In genomic region chr1:32353886-32354570, GRCh38 we compare ENCODE assay signal across 12 cellular contexts. TPM values are rescaled to one million over a fixed set of nuclear protein-coding genes. Genes with fewer than 3 reads are reported as not detected.
DNase-seq lines count a peak whose midpoint lies in the region; ATAC-seq, FAIRE-seq and TF ChIP-seq lines count a peak whose summit lies in the region.
"Had no signal": no experiment of that assay in that cellular context is flagged by ENCODE, and none has a peak within 500 bp of the region (broad histone marks: within the 10 kb centered on the region; RNA-seq: fewer than 3 reads in every experiment).

No MANE protein-coding gene starts in this region.

- H3K79me2 ChIP-seq in K562 (ENCODE audit: control insufficient read depth, insufficient read depth, low read length) = peaks cover 12% of the 10 kb centered on the region; the same call in 2 of the 3 replicates

- no peak overlapping the region for H3K4me2 ChIP-seq in K562 (ENCODE audit: insufficient read depth, low read length)

- H3K27ac ChIP-seq in K562 (ENCODE audit: extremely low read depth, low read depth, low read length) (no peak overlapping the region), temporal lobe (ENCODE audit: low read depth, low read length) (peak overlapping the region; percentile 34)

- no peak for TF ChIP-seq EP300 in K562 (IDR thresholded peaks at IDR 0.05; ENCODE audit: low read length)

- no peak for TF ChIP-seq CTCF in K562 (IDR thresholded peaks at IDR 0.05 in 2 of 3, conservative IDR thresholded peaks at IDR 0.05 in 1 of 3; ENCODE audit: insufficient read depth in 2 of 3, low read depth in 1 of 3, low read length in 3 of 3)

- 0 out of 2 replicates have a peak, but pooled peaks cover 6% of the 10 kb centered on the region for H4K20me1 ChIP-seq in K562 (replicated peaks; ENCODE audit: control insufficient read depth, insufficient read depth, low read length)

- BruUV-seq in K562 (replicated peaks; lab: Mats Ljungman, UMichigan) = no TSS peak

- in situ Hi-C loops in K562 (cut with MboI) = no loop called here

- H3K4me3 ChIP-seq in K562 = no peak overlapping the region
- H3K4me3 ChIP-seq in iPS-15b (ENCODE audit: low read depth, low read length) = no peak overlapping the region

- DNase-seq in NCI-H82 (lab: John Stamatoyannopoulos, UW) = peak; percentile 27
- DNase-seq in NCI-H82 treated with DMSO at 0.1 percent for 48 hours (lab: John Stamatoyannopoulos, UW; ENCODE audit: unreplicated experiment) = no peak
- DNase-seq in K562 (ENCODE audit: extremely low read depth in 1 of 4, low spot score in 3 of 4) = peak in 1 of 4 experiments; percentile 52
- no peak for DNase-seq in SW 1271 (lab: John Stamatoyannopoulos, UW)
- no peak for DNase-seq in globus pallidus (ENCODE audit: low spot score)
- DNase-seq: activated CD4-positive, CD25-positive, alpha-beta regulatory T cell; NCI-H2171 had no signal

- H3K9ac ChIP-seq in K562 (ENCODE audit: insufficient read depth in 1 of 2, low read depth in 2 of 2, low read length in 2 of 2) = peak overlapping the region in 1 of 2 experiments; percentile 54; a peak in 2 of 4 replicates
- peak overlapping the region; percentile 32 for H3K9ac ChIP-seq in iPS-15b (ENCODE audit: low read depth, low read length)

- FAIRE-seq in K562 (lab: Jason Lieb, UNC) = no peak
- FAIRE-seq: A204.1 had no signal

- ATAC-seq in K562 (no peak), GM19467 (IDR thresholded peaks at IDR 0.05; ENCODE audit: unreplicated experiment) (no peak)

- POLR2A ChIA-PET in K562 (lab: Yijun Ruan, JAX) = interaction anchor here (0.6 to 3.8 kb wide), 5 partner anchors 9 to 22 kb away, joined by 4 to 36 read pairs (median 8); partner anchors contain the start of gene MARCKSL1

- no peak overlapping the region for H2AFZ ChIP-seq in K562 (ENCODE audit: low read depth, low read length)

- H3K4me1 ChIP-seq in K562 (replicated peaks in 1 of 2; ENCODE audit: control insufficient read depth in 2 of 2, insufficient read depth in 2 of 2, low read length in 2 of 2) (peaks cover 28 to 42% of the 10 kb centered on the region in 2 experiments), iPS-15b (ENCODE audit: control insufficient read depth, insufficient read depth, low read length) (peaks cover 8% of the 10 kb centered on the region)

- no peaks in the 10 kb centered on the region for H3K9me1 ChIP-seq in K562 (ENCODE audit: control insufficient read depth, insufficient read depth, low read length)

- H3K27me3 ChIP-seq in K562 (ENCODE audit: control insufficient read depth in 2 of 2, insufficient read depth in 2 of 2, low read length in 2 of 2) (no peaks in the 10 kb centered on the region), iPS-15b (ENCODE audit: control insufficient read depth, insufficient read depth, low read length) (peaks cover 22% of the 10 kb centered on the region)

- CTCF ChIA-PET in K562 (lab: Yijun Ruan, JAX; ENCODE audit: low intra/inter-chr PET ratio) = no interaction called here

- intact Hi-C loops in K562 (cut with micrococcal nuclease) = loop anchor here (5.0 kb wide), 1 partner anchor 148 kb away; no protein-coding TSS in a partner anchor

- TF ChIP-seq POLR2A in K562 (conservative IDR thresholded peaks at IDR 0.05) = no peak

- H3K36me3 ChIP-seq in K562 (ENCODE audit: control insufficient read depth, insufficient read depth, low read length) = peaks cover 8% of the 10 kb centered on the region; the same call in 1 of the 3 replicates
- H3K36me3 ChIP-seq in iPS-15b (ENCODE audit: control insufficient read depth, insufficient read depth, low read length) = no peaks in the 10 kb centered on the region

- no peak for TF ChIP-seq RAD21 in K562 (CRISPR knock-in tag; conservative IDR thresholded peaks at IDR 0.05 in 1 of 2, IDR thresholded peaks at IDR 0.05 in 1 of 2)

- H3K9me3 ChIP-seq in K562 (replicated peaks; ENCODE audit: control insufficient read depth, insufficient read depth, low read depth, low read length) = no peaks in the 10 kb centered on the region; the same call in 1 of the 2 replicates
- H3K9me3 ChIP-seq in iPS-15b (ENCODE audit: control insufficient read depth, insufficient read depth, low read length) = peaks cover 5% of the 10 kb centered on the region

- 41% methylated on average over 2 of the region's 2 CpGs for WGBS in K562 (ENCODE audit: insufficient coverage, low coverage, missing lambda C conversion rate)

RNA-seq across cellular contexts. Expression of gene FAM229A, which starts 8.3 kb away (rescaled TPM):
- total RNA-seq in K562 (2011; cell fraction: chromatin; rRNA removed; ENCODE audit: low replicate concordance) = 86.3 and 131 TPM in 2 replicates
- total RNA-seq in K562 (2011; cell fraction: nucleolus; rRNA removed) = 70.1 and 80.5 TPM in 2 replicates
- 83.9 and 97.2 TPM in 2 replicates for total RNA-seq in K562 (2011; cell fraction: nucleoplasm; rRNA removed)
- total RNA-seq in K562 (2014; rRNA removed) (6.7 and 7.4 TPM in 2 replicates), K562 (2014; rRNA removed; fragmentation: Illumina TruSeq; extraction: Trizol) (3.6 and 4.0 TPM in 2 replicates), K562 (2015; rRNA removed; fragmentation: Illumina TruSeq; extraction: Trizol) (2.9 and 3.4 TPM in 2 replicates), K562 (2021) (11.6 and 12.7 TPM in 2 replicates), temporal lobe (2.2 TPM)
- polyA plus RNA-seq in K562 (2011; rRNA removed) (10.9 and 18.6 TPM in 2 replicates), K562 (2014; fragmentation: Illumina TruSeq; extraction: Trizol) (9.5 and 9.7 TPM in 2 replicates), K562 (2014; fragmentation: Nextera tagmentation; extraction: Ambion mirVana) (under 1 TPM; 0.04 TPM), K562 (2014; rRNA removed) (17.9 and 21.6 TPM in 2 replicates)
- polyA plus RNA-seq in K562 (2011; cell fraction: cytosol; rRNA removed) = 7.0 and 9.1 TPM in 2 replicates
- 76.1 and 118 TPM in 2 replicates for polyA plus RNA-seq in K562 (2011; cell fraction: nucleus; rRNA removed)
- 9.5 and 33.7 TPM in 2 replicates for polyA plus RNA-seq in K562 (2012)
- polyA minus RNA-seq in K562 (2011; rRNA and poly(A)+ RNA removed) = 4.5 and 5.5 TPM in 2 replicates
- polyA minus RNA-seq in K562 (2011; cell fraction: cytosol; rRNA and poly(A)+ RNA removed) = 1.1 and 1.6 TPM in 2 replicates
- 13.0 and 14.4 TPM in 2 replicates for polyA minus RNA-seq in K562 (2011; cell fraction: nucleus; rRNA and poly(A)+ RNA removed)

RNA-seq across cellular contexts. Expression of gene TSSK3, which starts 8.3 kb away (rescaled TPM):
- total RNA-seq in K562 (2011; cell fraction: chromatin; rRNA removed; ENCODE audit: low replicate concordance) = 22.5 and 34.3 TPM in 2 replicates
- total RNA-seq in K562 (2011; cell fraction: nucleolus; rRNA removed) = 17.5 and 20.7 TPM in 2 replicates
- total RNA-seq in K562 (2011; cell fraction: nucleoplasm; rRNA removed) = 28.9 and 47.3 TPM in 2 replicates
- total RNA-seq in K562 (2014; rRNA removed) = 0.27 and 1.8 TPM in 2 replicates
- 1.9 and 2.5 TPM in 2 replicates for total RNA-seq in K562 (2014; rRNA removed; fragmentation: Illumina TruSeq; extraction: Trizol)
- 2.8 and 4.3 TPM in 2 replicates for total RNA-seq in K562 (2015; rRNA removed; fragmentation: Illumina TruSeq; extraction: Trizol)
- 2.3 and 3.3 TPM in 2 replicates for total RNA-seq in K562 (2021)
- 2.8 and 3.6 TPM in 2 replicates for polyA plus RNA-seq in K562 (2011; rRNA removed)
- polyA plus RNA-seq in K562 (2011; cell fraction: cytosol; rRNA removed) = 1.4 and 4.1 TPM in 2 replicates
- polyA plus RNA-seq in K562 (2011; cell fraction: nucleus; rRNA removed) = 8.9 and 10.3 TPM in 2 replicates
- 1.8 and 11.1 TPM in 2 replicates for polyA plus RNA-seq in K562 (2012)
- 1.6 and 3.2 TPM in 2 replicates for polyA plus RNA-seq in K562 (2014; fragmentation: Illumina TruSeq; extraction: Trizol)
- polyA plus RNA-seq in K562 (2014; fragmentation: Nextera tagmentation; extraction: Ambion mirVana) = under 1 TPM; 0.66 to 0.82 TPM
- 1.9 and 2.2 TPM in 2 replicates for polyA plus RNA-seq in K562 (2014; rRNA removed)
- 1.8 and 1.9 TPM in 2 replicates for polyA minus RNA-seq in K562 (2011; rRNA and poly(A)+ RNA removed)
- not detected in 2 replicates for polyA minus RNA-seq in K562 (2011; cell fraction: cytosol; rRNA and poly(A)+ RNA removed)
- 3.2 and 4.4 TPM in 2 replicates for polyA minus RNA-seq in K562 (2011; cell fraction: nucleus; rRNA and poly(A)+ RNA removed)
- not detected for total RNA-seq in temporal lobe
- polyA plus RNA-seq: neural cell had no signal

RNA-seq across cellular contexts. Expression of gene MARCKSL1, which starts 18.0 kb away (rescaled TPM):
- 19.8 and 52.7 TPM in 2 replicates for total RNA-seq in K562 (2011; cell fraction: chromatin; rRNA removed; ENCODE audit: low replicate concordance)
- 56.5 and 63.0 TPM in 2 replicates for total RNA-seq in K562 (2011; cell fraction: nucleolus; rRNA removed)
- total RNA-seq in K562 (2011; cell fraction: nucleoplasm; rRNA removed) = 61.2 and 72.0 TPM in 2 replicates
- total RNA-seq in K562 (2014; rRNA removed) (155 and 188 TPM in 2 replicates), K562 (2014; rRNA removed; fragmentation: Illumina TruSeq; extraction: Trizol) (85.0 and 89.5 TPM in 2 replicates), K562 (2015; rRNA removed; fragmentation: Illumina TruSeq; extraction: Trizol) (99.5 and 102 TPM in 2 replicates), K562 (2021) (236 and 247 TPM in 2 replicates), temporal lobe (355 TPM)
- polyA plus RNA-seq in K562 (2011; rRNA removed) (202 and 216 TPM in 2 replicates), K562 (2014; fragmentation: Illumina TruSeq; extraction: Trizol) (325 and 361 TPM in 2 replicates), K562 (2014; fragmentation: Nextera tagmentation; extraction: Ambion mirVana) (10 to 100 TPM; 14.7 to 14.8 TPM), K562 (2014; rRNA removed) (256 and 262 TPM in 2 replicates)
- 300 and 303 TPM in 2 replicates for polyA plus RNA-seq in K562 (2011; cell fraction: cytosol; rRNA removed)
- 63.0 and 65.4 TPM in 2 replicates for polyA plus RNA-seq in K562 (2011; cell fraction: nucleus; rRNA removed)
- polyA plus RNA-seq in K562 (2012) = 99.2 and 141 TPM in 2 replicates
- 110 and 133 TPM in 2 replicates for polyA minus RNA-seq in K562 (2011; rRNA and poly(A)+ RNA removed)
- 77.4 and 89.7 TPM in 2 replicates for polyA minus RNA-seq in K562 (2011; cell fraction: cytosol; rRNA and poly(A)+ RNA removed)
- 30.2 and 47.4 TPM in 2 replicates for polyA minus RNA-seq in K562 (2011; cell fraction: nucleus; rRNA and poly(A)+ RNA removed)

RNA-seq across cellular contexts. Expression of gene BSDC1, which starts 40.2 kb away (rescaled TPM):
- total RNA-seq in K562 (2011; cell fraction: chromatin; rRNA removed; ENCODE audit: low replicate concordance) = 333 and 446 TPM in 2 replicates
- 231 TPM in 2 replicates for total RNA-seq in K562 (2011; cell fraction: nucleolus; rRNA removed)
- 315 and 386 TPM in 2 replicates for total RNA-seq in K562 (2011; cell fraction: nucleoplasm; rRNA removed)
- total RNA-seq in K562 (2014; rRNA removed) (73.1 and 81.0 TPM in 2 replicates), K562 (2014; rRNA removed; fragmentation: Illumina TruSeq; extraction: Trizol) (60.4 and 68.5 TPM in 2 replicates), K562 (2015; rRNA removed; fragmentation: Illumina TruSeq; extraction: Trizol) (44.0 and 45.1 TPM in 2 replicates), K562 (2021) (73.6 and 84.8 TPM in 2 replicates), temporal lobe (55.6 TPM)
- polyA plus RNA-seq in K562 (2011; rRNA removed) (91.6 and 125 TPM in 2 replicates), K562 (2014; fragmentation: Illumina TruSeq; extraction: Trizol) (92.9 and 96.8 TPM in 2 replicates), K562 (2014; fragmentation: Nextera tagmentation; extraction: Ambion mirVana) (10 to 100 TPM; 10.2 to 14.7 TPM), K562 (2014; rRNA removed) (94.7 and 100 TPM in 2 replicates)
- 59.5 and 90.3 TPM in 2 replicates for polyA plus RNA-seq in K562 (2011; cell fraction: cytosol; rRNA removed)
- 211 and 227 TPM in 2 replicates for polyA plus RNA-seq in K562 (2011; cell fraction: nucleus; rRNA removed)
- polyA plus RNA-seq in K562 (2012) = 57.3 and 88.0 TPM in 2 replicates
- polyA minus RNA-seq in K562 (2011; rRNA and poly(A)+ RNA removed) = 52.5 and 61.4 TPM in 2 replicates
- 25.3 and 34.6 TPM in 2 replicates for polyA minus RNA-seq in K562 (2011; cell fraction: cytosol; rRNA and poly(A)+ RNA removed)
- 62.3 and 95.3 TPM in 2 replicates for polyA minus RNA-seq in K562 (2011; cell fraction: nucleus; rRNA and poly(A)+ RNA removed)
